In genomic region chrX:150777328-150777992, GRCh38 we compare ENCODE assay signal across 6 cellular contexts.
"Had no signal": no experiment of that assay in that cellular context is flagged by ENCODE, and none has a peak within 500 bp of the region (broad histone marks: within the 10 kb centered on the region; RNA-seq: fewer than 3 reads in every experiment).

No MANE protein-coding gene starts in this region.

- H3K9ac ChIP-seq: GM23248 had no signal

- H3K27ac ChIP-seq: GM23248, HL-60 had no signal

- H3K4me3 ChIP-seq: GM23248, K562 had no signal

- DNase-seq: GM23248, HCEC 1CT, IMR-90, KG1 had no signal

- ATAC-seq: K562 had no signal
